Comparison of ENCODE assay signal across 24 cellular contexts in the genomic region with DNA sequence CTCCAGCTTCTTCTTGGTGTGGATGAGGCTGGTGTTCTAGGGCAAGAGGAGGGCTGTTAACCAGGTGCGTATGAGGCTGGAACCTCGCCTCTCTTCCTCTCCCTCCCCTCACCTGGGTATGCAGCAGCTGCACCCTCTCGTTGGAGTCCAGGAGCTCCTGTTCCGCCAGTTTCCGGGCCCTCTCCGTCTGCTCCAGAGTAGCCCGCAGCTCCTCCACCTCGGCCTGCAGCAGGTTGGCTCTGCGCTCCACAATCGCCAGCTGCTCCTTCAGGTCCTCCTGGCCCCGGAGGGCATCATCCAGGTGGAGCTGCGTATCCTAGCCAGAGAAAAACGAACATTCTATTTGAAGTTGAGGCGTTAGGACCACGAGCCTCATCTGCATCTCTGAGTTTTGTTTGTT.
"Had no signal": no experiment of that assay in that cellular context is flagged by ENCODE, and none has a peak within 500 bp of the region (broad histone marks: within the 10 kb centered on the region; RNA-seq: fewer than 3 reads in every experiment).

No MANE protein-coding gene starts in this region.

- H3K27ac Mint-ChIP-seq: activated B cell treated with CpG ODN at 0.5 μM for 24 hours; activated CD8-positive, alpha-beta T cell treated with anti-CD3 and anti-CD28 coated beads for 36 hours; activated naive CD8-positive, alpha-beta T cell; activated T-helper 17 cell treated with anti-CD3 and anti-CD28 coated beads, Interleukin-2, amount 50 U/mL, for 72 hours; dendritic cell treated with granulocyte-macrophage colony-stimulating factor and Interleukin-4, amounts not matched to agents 40 ng/mL and 50 ng/mL, for 4 days; endodermal cell; T-helper 1 cell treated with Interleukin-12 subunit alpha and Interleukin-12 subunit beta and Interleukin-4 antibody, amounts not matched to agents 30 μg/mL and 1 μg/mL, for 36 hours had no signal

- FAIRE-seq: astrocyte, bronchial epithelial cell, frontal cortex had no signal

- H3K9me3 Mint-ChIP-seq: activated B cell treated with CpG ODN at 0.5 μM for 24 hours; activated CD8-positive, alpha-beta T cell treated with anti-CD3 and anti-CD28 coated beads for 36 hours; activated T-cell treated with anti-CD3 and anti-CD28 coated beads, Interleukin-2, amount 50 U/mL, for 4 hours; activated T-helper 17 cell treated with anti-CD3 and anti-CD28 coated beads, Interleukin-2, amount 50 U/mL, for 72 hours; central memory CD8-positive, alpha-beta T cell; dendritic cell treated with granulocyte-macrophage colony-stimulating factor and Interleukin-4, amounts not matched to agents 40 ng/mL and 50 ng/mL, for 4 days; endodermal cell; T-helper 1 cell treated with Interleukin-12 subunit alpha and Interleukin-12 subunit beta and Interleukin-4 antibody, amounts not matched to agents 30 μg/mL and 1 μg/mL, for 36 hours had no signal

- H3K27me3 ChIP-seq: brain microvascular endothelial cell, dorsolateral prefrontal cortex had no signal

- H3K27me3 Mint-ChIP-seq: activated B cell treated with CpG ODN at 0.5 μM for 24 hours; activated CD8-positive, alpha-beta T cell treated with anti-CD3 and anti-CD28 coated beads for 36 hours; activated naive CD8-positive, alpha-beta T cell; activated T-helper 17 cell treated with anti-CD3 and anti-CD28 coated beads, Interleukin-2, amount 50 U/mL, for 72 hours; central memory CD8-positive, alpha-beta T cell; dendritic cell treated with granulocyte-macrophage colony-stimulating factor and Interleukin-4, amounts not matched to agents 40 ng/mL and 50 ng/mL, for 4 days had no signal

- H3K27ac ChIP-seq: brain microvascular endothelial cell, coronary artery, dorsolateral prefrontal cortex, WERI-Rb-1 had no signal

- DNase-seq: activated B cell treated with CpG ODN at 0.5 μM for 24 hours; activated CD4-positive, alpha-beta T cell treated with anti-CD3 and anti-CD28 coated beads, Interleukin-2, amount 50 U/mL, for 1 hour; activated CD8-positive, alpha-beta memory T cell treated with anti-CD3 and anti-CD28 coated beads for 24 hours; activated effector memory CD4-positive, alpha-beta T cell treated with Interleukin-2 at 50 U/mL for 16 hours; activated gamma-delta T cell treated with Interleukin-2 at 50 U/mL for 16 hours; activated naive CD4-positive, alpha-beta T cell treated with anti-CD3 and anti-CD28 coated beads, Interleukin-2, amount 50 U/mL, for 16 hours; activated T-cell treated with anti-CD3 and anti-CD28 coated beads, Interleukin-2, amount 50 U/mL, for 4 hours; amniotic stem cell; brain microvascular endothelial cell; dorsolateral prefrontal cortex; effector memory CD4-positive, alpha-beta T cell; T1000 had no signal

- H3K4me3 Mint-ChIP-seq: activated B cell treated with CpG ODN at 0.5 μM for 24 hours; activated CD8-positive, alpha-beta T cell treated with anti-CD3 and anti-CD28 coated beads for 36 hours; activated naive CD8-positive, alpha-beta T cell; activated T-cell treated with anti-CD3 and anti-CD28 coated beads, Interleukin-2, amount 50 U/mL, for 4 hours; activated T-helper 17 cell treated with anti-CD3 and anti-CD28 coated beads, Interleukin-2, amount 50 U/mL, for 72 hours; central memory CD8-positive, alpha-beta T cell; dendritic cell treated with granulocyte-macrophage colony-stimulating factor and Interleukin-4, amounts not matched to agents 40 ng/mL and 50 ng/mL, for 4 days; endodermal cell; T-helper 1 cell treated with Interleukin-12 subunit alpha and Interleukin-12 subunit beta and Interleukin-4 antibody, amounts not matched to agents 30 μg/mL and 1 μg/mL, for 36 hours had no signal

- H3K36me3 ChIP-seq: brain microvascular endothelial cell, WERI-Rb-1 had no signal

- H3K4me3 ChIP-seq: coronary artery, dorsolateral prefrontal cortex had no signal

- H3K4me1 Mint-ChIP-seq: activated T-helper 17 cell treated with anti-CD3 and anti-CD28 coated beads, Interleukin-2, amount 50 U/mL, for 72 hours; endodermal cell had no signal
